ENCODE assay signal across 16 cellular contexts in genomic region chr1:224697888-224698450, GRCh38.
"Had no signal": no experiment of that assay in that cellular context is flagged by ENCODE, and none has a peak within 500 bp of the region (broad histone marks: within the 10 kb centered on the region; RNA-seq: fewer than 3 reads in every experiment).

No MANE protein-coding gene starts in this region.

- H3K4me3 ChIP-seq: breast epithelium, coronary artery, sigmoid colon, thyroid gland had no signal

- H3K4me1 Mint-ChIP-seq: activated CD4-positive, alpha-beta T cell treated with anti-CD3 and anti-CD28 coated beads for 36 hours; activated CD8-positive, alpha-beta memory T cell treated with anti-CD3 and anti-CD28 coated beads, Interleukin-2, amount 10 ng/mL, durations not matched to agents 7 days and 5 days; activated naive CD8-positive, alpha-beta T cell treated with anti-CD3 and anti-CD28 coated beads, Interleukin-2, amount 10 ng/mL, durations not matched to agents 7 days and 5 days; immature natural killer cell; natural killer cell; stimulated activated naive B cell treated with anti-CD40 and anti-IgM and Interleukin-4, amounts not matched to agents 10 μg/mL and 1 μg/mL and 100 μg/mL, for 72 hours had no signal

- ATAC-seq: activated CD4-positive, alpha-beta T cell treated with anti-CD3 and anti-CD28 coated beads for 36 hours; activated CD8-positive, alpha-beta memory T cell treated with anti-CD3 and anti-CD28 coated beads, Interleukin-2, amount 10 ng/mL, durations not matched to agents 7 days and 5 days; natural killer cell; stimulated activated naive B cell treated with anti-CD40 and anti-IgM and Interleukin-4, amounts not matched to agents 10 μg/mL and 1 μg/mL and 100 μg/mL, for 72 hours had no signal

- H3K36me3 ChIP-seq: breast epithelium, neutrophil, sigmoid colon, thyroid gland had no signal

- H3K27ac Mint-ChIP-seq: activated CD4-positive, alpha-beta memory T cell treated with anti-CD3 and anti-CD28 coated beads for 36 hours; activated CD4-positive, alpha-beta T cell treated with anti-CD3 and anti-CD28 coated beads for 36 hours; activated CD8-positive, alpha-beta memory T cell treated with anti-CD3 and anti-CD28 coated beads, Interleukin-2, amount 10 ng/mL, durations not matched to agents 7 days and 5 days; activated naive CD8-positive, alpha-beta T cell treated with anti-CD3 and anti-CD28 coated beads, Interleukin-2, amount 10 ng/mL, durations not matched to agents 7 days and 5 days; activated T-helper 2 cell treated with anti-CD3 and anti-CD28 coated beads, Interferon-gamma antibody, Interleukin-2, Interleukin-4, amounts not matched to agents 10 μg/mL and 5 μg/mL and 100 μg/mL, durations not matched to agents 14 hours and 24 hours and 36 hours; immature natural killer cell; natural killer cell; stimulated activated naive B cell treated with anti-CD40 and anti-IgM and Interleukin-4, amounts not matched to agents 10 μg/mL and 1 μg/mL and 100 μg/mL, for 72 hours had no signal

- H3K4me3 Mint-ChIP-seq: activated CD4-positive, alpha-beta memory T cell treated with anti-CD3 and anti-CD28 coated beads for 36 hours; activated CD4-positive, alpha-beta T cell treated with anti-CD3 and anti-CD28 coated beads for 36 hours; activated CD8-positive, alpha-beta memory T cell treated with anti-CD3 and anti-CD28 coated beads, Interleukin-2, amount 10 ng/mL, durations not matched to agents 7 days and 5 days; activated naive CD8-positive, alpha-beta T cell treated with anti-CD3 and anti-CD28 coated beads, Interleukin-2, amount 10 ng/mL, durations not matched to agents 7 days and 5 days; immature natural killer cell; natural killer cell; stimulated activated naive B cell treated with anti-CD40 and anti-IgM and Interleukin-4, amounts not matched to agents 10 μg/mL and 1 μg/mL and 100 μg/mL, for 72 hours had no signal

- H3K27me3 ChIP-seq: breast epithelium, neutrophil, sigmoid colon, thyroid gland had no signal

- H3K9me3 Mint-ChIP-seq: activated CD4-positive, alpha-beta memory T cell treated with anti-CD3 and anti-CD28 coated beads for 36 hours; activated naive CD8-positive, alpha-beta T cell treated with anti-CD3 and anti-CD28 coated beads, Interleukin-2, amount 10 ng/mL, durations not matched to agents 7 days and 5 days; activated T-helper 2 cell treated with anti-CD3 and anti-CD28 coated beads, Interferon-gamma antibody, Interleukin-2, Interleukin-4, amounts not matched to agents 10 μg/mL and 5 μg/mL and 100 μg/mL, durations not matched to agents 14 hours and 24 hours and 36 hours; immature natural killer cell; natural killer cell; stimulated activated naive B cell treated with anti-CD40 and anti-IgM and Interleukin-4, amounts not matched to agents 10 μg/mL and 1 μg/mL and 100 μg/mL, for 72 hours had no signal

- DNase-seq: activated CD4-positive, alpha-beta memory T cell treated with anti-CD3 and anti-CD28 coated beads for 36 hours; activated CD4-positive, alpha-beta T cell treated with anti-CD3 and anti-CD28 coated beads for 36 hours; activated CD8-positive, alpha-beta memory T cell treated with anti-CD3 and anti-CD28 coated beads, Interleukin-2, amount 10 ng/mL, durations not matched to agents 7 days and 5 days; activated naive CD4-positive, alpha-beta T cell treated with Interleukin-2 at 50 U/mL for 16 hours; activated naive CD8-positive, alpha-beta T cell treated with anti-CD3 and anti-CD28 coated beads, Interleukin-2, amount 10 ng/mL, durations not matched to agents 7 days and 5 days; erythroblast; immature natural killer cell; natural killer cell; posterior cingulate gyrus; sigmoid colon; stimulated activated naive B cell treated with anti-CD40 and anti-IgM and Interleukin-4, amounts not matched to agents 10 μg/mL and 1 μg/mL and 100 μg/mL, for 72 hours had no signal

- H3K4me1 ChIP-seq: breast epithelium, sigmoid colon had no signal

- H3K36me3 Mint-ChIP-seq: activated CD4-positive, alpha-beta memory T cell treated with anti-CD3 and anti-CD28 coated beads for 36 hours; activated CD8-positive, alpha-beta memory T cell treated with anti-CD3 and anti-CD28 coated beads, Interleukin-2, amount 10 ng/mL, durations not matched to agents 7 days and 5 days; activated naive CD8-positive, alpha-beta T cell treated with anti-CD3 and anti-CD28 coated beads, Interleukin-2, amount 10 ng/mL, durations not matched to agents 7 days and 5 days; immature natural killer cell; natural killer cell; stimulated activated naive B cell treated with anti-CD40 and anti-IgM and Interleukin-4, amounts not matched to agents 10 μg/mL and 1 μg/mL and 100 μg/mL, for 72 hours had no signal

- H3K27ac ChIP-seq: coronary artery, neutrophil, sigmoid colon had no signal

- H3K27me3 Mint-ChIP-seq: activated CD4-positive, alpha-beta memory T cell treated with anti-CD3 and anti-CD28 coated beads for 36 hours; activated CD4-positive, alpha-beta T cell treated with anti-CD3 and anti-CD28 coated beads for 36 hours; activated CD8-positive, alpha-beta memory T cell treated with anti-CD3 and anti-CD28 coated beads, Interleukin-2, amount 10 ng/mL, durations not matched to agents 7 days and 5 days had no signal

- H3K9me3 ChIP-seq: breast epithelium, neutrophil, sigmoid colon, thyroid gland had no signal
